1 cellular context compared by ENCODE assay signal in the genomic region with DNA sequence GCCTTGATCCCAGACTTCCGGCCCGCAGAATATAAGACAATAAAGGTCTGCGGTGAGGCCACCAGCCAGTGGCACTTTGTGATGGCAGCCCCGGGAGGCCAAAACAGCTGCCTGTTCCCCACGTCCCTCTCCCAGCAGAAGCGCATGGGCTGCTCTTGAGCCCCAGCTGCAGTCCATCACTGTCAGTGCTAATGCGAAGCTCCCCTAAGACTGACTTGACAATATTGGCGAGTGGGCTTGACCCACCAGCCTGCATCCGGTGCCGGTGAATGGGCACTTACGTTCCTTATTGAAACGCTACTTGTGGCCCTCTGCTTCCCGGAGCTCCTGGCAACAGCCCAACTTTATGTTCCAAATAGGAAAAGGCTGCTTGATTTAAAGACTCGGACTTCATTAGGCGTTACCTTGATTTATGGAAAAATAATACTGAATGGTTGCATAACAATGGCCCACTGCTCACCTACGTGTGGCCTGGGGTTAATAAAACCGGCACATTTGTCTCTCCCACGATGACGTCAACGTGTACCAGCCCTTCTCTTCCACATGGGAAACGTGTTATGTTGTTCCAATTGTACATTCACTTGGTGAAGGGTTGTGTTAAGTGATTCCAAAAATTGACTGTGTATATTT.
TF ChIP-seq lines count a peak whose summit lies in the region.

No MANE protein-coding gene starts in this region.

TF ChIP-seq in H1, 55 proteins besides CTCF, POLR2A, EP300 and RAD21:
- no peak for TF ChIP-seq CBX8 (IDR thresholded peaks at IDR 0.05; ENCODE audit: borderline replicate concordance, low read depth, low read length)
